In the genomic region with DNA sequence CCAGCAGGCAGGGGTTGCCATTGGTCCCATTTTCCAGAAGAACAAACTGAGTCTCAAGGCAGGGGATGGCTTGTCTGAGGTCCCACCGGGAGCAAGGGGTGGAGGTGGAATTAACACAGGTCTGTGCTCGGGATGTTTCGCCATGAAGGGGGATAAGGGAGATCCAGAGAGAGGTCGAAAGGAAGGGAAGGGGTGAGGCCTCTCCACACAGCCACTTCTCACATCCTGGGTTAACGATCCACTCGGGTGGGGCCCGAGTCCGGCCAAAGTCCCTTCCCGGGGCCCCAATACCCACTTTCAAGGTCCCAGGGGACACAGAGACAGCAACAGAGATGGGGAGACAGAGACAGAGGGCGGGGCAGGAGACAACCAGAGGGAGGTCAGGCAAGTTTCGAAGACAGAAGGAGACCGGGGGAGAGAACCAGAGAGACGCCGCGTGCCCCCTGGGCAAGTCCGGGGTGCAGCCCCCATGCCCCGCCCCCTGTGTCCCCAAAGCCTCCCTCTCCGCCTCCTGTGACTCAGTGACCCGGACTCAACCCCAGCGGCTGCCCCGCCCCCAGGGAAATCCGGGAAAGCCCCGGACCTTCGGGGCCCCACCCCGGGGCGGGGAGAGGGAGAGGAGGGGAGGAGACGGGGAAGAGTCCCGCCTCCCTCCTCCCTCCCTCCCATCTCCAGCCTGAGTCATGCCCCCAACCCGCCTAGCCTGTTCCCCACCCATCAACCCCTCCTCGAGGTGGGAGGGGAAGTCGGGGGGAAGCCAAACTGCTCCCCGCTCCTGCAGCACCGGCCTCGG, we compare ENCODE assay signal across 1 cellular context.
TF ChIP-seq lines count a peak whose summit lies in the region.

No MANE protein-coding gene starts in this region.

TF ChIP-seq in GM12878, 131 proteins besides CTCF, POLR2A, EP300 and RAD21 (continued from another document):
- no peak for TF ChIP-seq RCOR1 (conservative IDR thresholded peaks at IDR 0.05; ENCODE audit: low read depth, low read length)
- TF ChIP-seq, protein P1, sequence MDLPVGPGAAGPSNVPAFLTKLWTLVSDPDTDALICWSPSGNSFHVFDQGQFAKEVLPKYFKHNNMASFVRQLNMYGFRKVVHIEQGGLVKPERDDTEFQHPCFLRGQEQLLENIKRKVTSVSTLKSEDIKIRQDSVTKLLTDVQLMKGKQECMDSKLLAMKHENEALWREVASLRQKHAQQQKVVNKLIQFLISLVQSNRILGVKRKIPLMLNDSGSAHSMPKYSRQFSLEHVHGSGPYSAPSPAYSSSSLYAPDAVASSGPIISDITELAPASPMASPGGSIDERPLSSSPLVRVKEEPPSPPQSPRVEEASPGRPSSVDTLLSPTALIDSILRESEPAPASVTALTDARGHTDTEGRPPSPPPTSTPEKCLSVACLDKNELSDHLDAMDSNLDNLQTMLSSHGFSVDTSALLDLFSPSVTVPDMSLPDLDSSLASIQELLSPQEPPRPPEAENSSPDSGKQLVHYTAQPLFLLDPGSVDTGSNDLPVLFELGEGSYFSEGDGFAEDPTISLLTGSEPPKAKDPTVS (IDR thresholded peaks at IDR 0.05; ENCODE audit: low read depth, low read length): no peak
- TF ChIP-seq HDGF (IDR thresholded peaks at IDR 0.05): peak; percentile 40; the same call in 1 of the 2 replicates
- TF ChIP-seq MAX (IDR thresholded peaks at IDR 0.05; ENCODE audit: low read depth, low read length): no peak; the same call in 1 of the 2 replicates
- 0 out of 2 replicates have a peak, but pooled peaks have one; percentile 43 for TF ChIP-seq NBN (IDR thresholded peaks at IDR 0.05)
- TF ChIP-seq, protein P2, sequence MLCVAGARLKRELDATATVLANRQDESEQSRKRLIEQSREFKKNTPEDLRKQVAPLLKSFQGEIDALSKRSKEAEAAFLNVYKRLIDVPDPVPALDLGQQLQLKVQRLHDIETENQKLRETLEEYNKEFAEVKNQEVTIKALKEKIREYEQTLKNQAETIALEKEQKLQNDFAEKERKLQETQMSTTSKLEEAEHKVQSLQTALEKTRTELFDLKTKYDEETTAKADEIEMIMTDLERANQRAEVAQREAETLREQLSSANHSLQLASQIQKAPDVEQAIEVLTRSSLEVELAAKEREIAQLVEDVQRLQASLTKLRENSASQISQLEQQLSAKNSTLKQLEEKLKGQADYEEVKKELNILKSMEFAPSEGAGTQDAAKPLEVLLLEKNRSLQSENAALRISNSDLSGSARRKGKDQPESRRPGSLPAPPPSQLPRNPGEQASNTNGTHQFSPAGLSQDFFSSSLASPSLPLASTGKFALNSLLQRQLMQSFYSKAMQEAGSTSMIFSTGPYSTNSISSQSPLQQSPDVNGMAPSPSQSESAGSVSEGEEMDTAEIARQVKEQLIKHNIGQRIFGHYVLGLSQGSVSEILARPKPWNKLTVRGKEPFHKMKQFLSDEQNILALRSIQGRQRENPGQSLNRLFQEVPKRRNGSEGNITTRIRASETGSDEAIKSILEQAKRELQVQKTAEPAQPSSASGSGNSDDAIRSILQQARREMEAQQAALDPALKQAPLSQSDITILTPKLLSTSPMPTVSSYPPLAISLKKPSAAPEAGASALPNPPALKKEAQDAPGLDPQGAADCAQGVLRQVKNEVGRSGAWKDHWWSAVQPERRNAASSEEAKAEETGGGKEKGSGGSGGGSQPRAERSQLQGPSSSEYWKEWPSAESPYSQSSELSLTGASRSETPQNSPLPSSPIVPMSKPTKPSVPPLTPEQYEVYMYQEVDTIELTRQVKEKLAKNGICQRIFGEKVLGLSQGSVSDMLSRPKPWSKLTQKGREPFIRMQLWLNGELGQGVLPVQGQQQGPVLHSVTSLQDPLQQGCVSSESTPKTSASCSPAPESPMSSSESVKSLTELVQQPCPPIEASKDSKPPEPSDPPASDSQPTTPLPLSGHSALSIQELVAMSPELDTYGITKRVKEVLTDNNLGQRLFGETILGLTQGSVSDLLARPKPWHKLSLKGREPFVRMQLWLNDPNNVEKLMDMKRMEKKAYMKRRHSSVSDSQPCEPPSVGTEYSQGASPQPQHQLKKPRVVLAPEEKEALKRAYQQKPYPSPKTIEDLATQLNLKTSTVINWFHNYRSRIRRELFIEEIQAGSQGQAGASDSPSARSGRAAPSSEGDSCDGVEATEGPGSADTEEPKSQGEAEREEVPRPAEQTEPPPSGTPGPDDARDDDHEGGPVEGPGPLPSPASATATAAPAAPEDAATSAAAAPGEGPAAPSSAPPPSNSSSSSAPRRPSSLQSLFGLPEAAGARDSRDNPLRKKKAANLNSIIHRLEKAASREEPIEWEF (IDR thresholded peaks at IDR 0.05; ENCODE audit: insufficient replicate concordance, low read depth, low read length): no peak
- 0 out of 2 replicates have a peak, but pooled peaks have one; percentile 26 for TF ChIP-seq MTA2 (IDR thresholded peaks at IDR 0.05; ENCODE audit: low read depth)
- TF ChIP-seq TARDBP (IDR thresholded peaks at IDR 0.05; ENCODE audit: borderline replicate concordance): 0 out of 2 replicates have a peak, but pooled peaks have one; percentile 27
- peak; percentile 70 for TF ChIP-seq NR2F1 (conservative IDR thresholded peaks at IDR 0.05)
- TF ChIP-seq BMI1 (IDR thresholded peaks at IDR 0.05; ENCODE audit: borderline replicate concordance): no peak
- no peak for TF ChIP-seq BACH1 (IDR thresholded peaks at IDR 0.05; ENCODE audit: borderline replicate concordance)
- TF ChIP-seq SP1 (IDR thresholded peaks at IDR 0.05; ENCODE audit: low read depth, low read length): peak; percentile 38
- TF ChIP-seq NR2C1 (IDR thresholded peaks at IDR 0.05): 0 out of 2 replicates have a peak, but pooled peaks have one; percentile 4
- no peak for TF ChIP-seq CHD1 (IDR thresholded peaks at IDR 0.05; ENCODE audit: low read depth, low read length)
- peak; percentile 29; the same call in 1 of the 2 replicates for TF ChIP-seq SPI1 (IDR thresholded peaks at IDR 0.05; ENCODE audit: borderline replicate concordance, insufficient read depth, low read depth, low read length)
- TF ChIP-seq YBX1 (IDR thresholded peaks at IDR 0.05): no peak
- no peak for TF ChIP-seq KDM1A (IDR thresholded peaks at IDR 0.05; ENCODE audit: borderline replicate concordance)
- TF ChIP-seq PAX5 (IDR thresholded peaks at IDR 0.05; ENCODE audit: borderline replicate concordance, low read depth, low read length): peak; percentile 35; the same call in 1 of the 2 replicates
- TF ChIP-seq ZNF217 (IDR thresholded peaks at IDR 0.05): peak; percentile 87; the same call in 1 of the 2 replicates
- peak; percentile 95 for TF ChIP-seq MEF2B (IDR thresholded peaks at IDR 0.05; ENCODE audit: partially characterized antibody, poor library complexity, severe bottlenecking)
- TF ChIP-seq, protein P3, sequence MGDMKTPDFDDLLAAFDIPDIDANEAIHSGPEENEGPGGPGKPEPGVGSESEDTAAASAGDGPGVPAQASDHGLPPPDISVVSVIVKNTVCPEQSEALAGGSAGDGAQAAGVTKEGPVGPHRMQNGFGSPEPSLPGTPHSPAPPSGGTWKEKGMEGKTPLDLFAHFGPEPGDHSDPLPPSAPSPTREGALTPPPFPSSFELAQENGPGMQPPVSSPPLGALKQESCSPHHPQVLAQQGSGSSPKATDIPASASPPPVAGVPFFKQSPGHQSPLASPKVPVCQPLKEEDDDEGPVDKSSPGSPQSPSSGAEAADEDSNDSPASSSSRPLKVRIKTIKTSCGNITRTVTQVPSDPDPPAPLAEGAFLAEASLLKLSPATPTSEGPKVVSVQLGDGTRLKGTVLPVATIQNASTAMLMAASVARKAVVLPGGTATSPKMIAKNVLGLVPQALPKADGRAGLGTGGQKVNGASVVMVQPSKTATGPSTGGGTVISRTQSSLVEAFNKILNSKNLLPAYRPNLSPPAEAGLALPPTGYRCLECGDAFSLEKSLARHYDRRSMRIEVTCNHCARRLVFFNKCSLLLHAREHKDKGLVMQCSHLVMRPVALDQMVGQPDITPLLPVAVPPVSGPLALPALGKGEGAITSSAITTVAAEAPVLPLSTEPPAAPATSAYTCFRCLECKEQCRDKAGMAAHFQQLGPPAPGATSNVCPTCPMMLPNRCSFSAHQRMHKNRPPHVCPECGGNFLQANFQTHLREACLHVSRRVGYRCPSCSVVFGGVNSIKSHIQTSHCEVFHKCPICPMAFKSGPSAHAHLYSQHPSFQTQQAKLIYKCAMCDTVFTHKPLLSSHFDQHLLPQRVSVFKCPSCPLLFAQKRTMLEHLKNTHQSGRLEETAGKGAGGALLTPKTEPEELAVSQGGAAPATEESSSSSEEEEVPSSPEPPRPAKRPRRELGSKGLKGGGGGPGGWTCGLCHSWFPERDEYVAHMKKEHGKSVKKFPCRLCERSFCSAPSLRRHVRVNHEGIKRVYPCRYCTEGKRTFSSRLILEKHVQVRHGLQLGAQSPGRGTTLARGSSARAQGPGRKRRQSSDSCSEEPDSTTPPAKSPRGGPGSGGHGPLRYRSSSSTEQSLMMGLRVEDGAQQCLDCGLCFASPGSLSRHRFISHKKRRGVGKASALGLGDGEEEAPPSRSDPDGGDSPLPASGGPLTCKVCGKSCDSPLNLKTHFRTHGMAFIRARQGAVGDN (IDR thresholded peaks at IDR 0.05): peak; percentile 62
- peak; percentile 45; the same call in 1 of the 2 replicates for TF ChIP-seq DPF2 (IDR thresholded peaks at IDR 0.05)
- no peak for TF ChIP-seq MYC (IDR thresholded peaks at IDR 0.05; ENCODE audit: insufficient read depth, insufficient read length, insufficient replicate concordance, low read length, severe bottlenecking)
- TF ChIP-seq RAD51 (IDR thresholded peaks at IDR 0.05): no peak
- peak; percentile 53; the same call in 1 of the 2 replicates for TF ChIP-seq POLR2AphosphoS5 (IDR thresholded peaks at IDR 0.05; ENCODE audit: low read length)
- no peak for TF ChIP-seq SREBF1 (IDR thresholded peaks at IDR 0.05; ENCODE audit: low read length)
- no peak for TF ChIP-seq ZNF274 (IDR thresholded peaks at IDR 0.05; ENCODE audit: insufficient read depth, insufficient read length)
- TF ChIP-seq SMARCA5 (IDR thresholded peaks at IDR 0.05): peak; percentile 85
- TF ChIP-seq ATF7 (IDR thresholded peaks at IDR 0.05; ENCODE audit: low read depth): peak; percentile 19; the same call in 1 of the 2 replicates
- no peak for TF ChIP-seq SUZ12 (IDR thresholded peaks at IDR 0.05; ENCODE audit: unreplicated experiment)
- TF ChIP-seq, protein P4, sequence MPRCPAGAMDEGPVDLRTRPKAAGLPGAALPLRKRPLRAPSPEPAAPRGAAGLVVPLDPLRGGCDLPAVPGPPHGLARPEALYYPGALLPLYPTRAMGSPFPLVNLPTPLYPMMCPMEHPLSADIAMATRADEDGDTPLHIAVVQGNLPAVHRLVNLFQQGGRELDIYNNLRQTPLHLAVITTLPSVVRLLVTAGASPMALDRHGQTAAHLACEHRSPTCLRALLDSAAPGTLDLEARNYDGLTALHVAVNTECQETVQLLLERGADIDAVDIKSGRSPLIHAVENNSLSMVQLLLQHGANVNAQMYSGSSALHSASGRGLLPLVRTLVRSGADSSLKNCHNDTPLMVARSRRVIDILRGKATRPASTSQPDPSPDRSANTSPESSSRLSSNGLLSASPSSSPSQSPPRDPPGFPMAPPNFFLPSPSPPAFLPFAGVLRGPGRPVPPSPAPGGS (IDR thresholded peaks at IDR 0.05; ENCODE audit: borderline replicate concordance, insufficient read depth, low read depth, low read length, poor library complexity, severe bottlenecking): peak; percentile 29
- 0 out of 2 replicates have a peak, but pooled peaks have one; percentile 23 for TF ChIP-seq MXI1 (IDR thresholded peaks at IDR 0.05; ENCODE audit: low read depth, low read length)
- TF ChIP-seq RELA (IDR thresholded peaks at IDR 0.05; ENCODE audit: borderline replicate concordance, partially characterized antibody): peak; percentile 28
- no peak for TF ChIP-seq ZNF24 (IDR thresholded peaks at IDR 0.05)
- no peak for TF ChIP-seq RBBP5 (conservative IDR thresholded peaks at IDR 0.05)
- no peak for TF ChIP-seq CREM (IDR thresholded peaks at IDR 0.05; ENCODE audit: low read depth)
- TF ChIP-seq JUND (IDR thresholded peaks at IDR 0.05; ENCODE audit: low read depth, low read length): no peak
